ENCODE assay signal across 1 cellular context in the genomic region with DNA sequence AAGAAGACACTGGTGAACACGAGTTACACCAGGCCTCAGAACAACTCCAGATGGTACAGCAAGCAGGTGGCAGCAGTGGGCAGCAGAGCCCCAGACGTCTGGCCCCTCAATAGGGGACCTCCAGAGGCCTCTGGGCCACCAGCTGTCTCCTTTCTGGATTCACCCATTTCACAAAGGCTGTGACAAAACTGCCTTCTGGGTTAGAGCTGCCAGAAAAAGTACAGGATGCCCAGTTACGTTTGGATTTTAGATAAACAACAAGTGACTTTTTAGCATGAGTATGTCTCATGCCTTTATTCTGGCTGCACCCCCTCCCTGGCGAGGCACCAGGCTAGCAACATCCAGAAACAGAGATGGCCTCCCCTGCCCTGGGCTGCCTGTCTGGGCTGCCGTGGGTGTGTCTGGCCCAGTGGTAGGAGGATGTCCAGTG.
TF ChIP-seq lines count a peak whose summit lies in the region.

No MANE protein-coding gene starts in this region.

TF ChIP-seq in GM23338, 12 proteins besides CTCF, POLR2A, EP300 and RAD21 (continued from another document):
- TF ChIP-seq, protein P1, sequence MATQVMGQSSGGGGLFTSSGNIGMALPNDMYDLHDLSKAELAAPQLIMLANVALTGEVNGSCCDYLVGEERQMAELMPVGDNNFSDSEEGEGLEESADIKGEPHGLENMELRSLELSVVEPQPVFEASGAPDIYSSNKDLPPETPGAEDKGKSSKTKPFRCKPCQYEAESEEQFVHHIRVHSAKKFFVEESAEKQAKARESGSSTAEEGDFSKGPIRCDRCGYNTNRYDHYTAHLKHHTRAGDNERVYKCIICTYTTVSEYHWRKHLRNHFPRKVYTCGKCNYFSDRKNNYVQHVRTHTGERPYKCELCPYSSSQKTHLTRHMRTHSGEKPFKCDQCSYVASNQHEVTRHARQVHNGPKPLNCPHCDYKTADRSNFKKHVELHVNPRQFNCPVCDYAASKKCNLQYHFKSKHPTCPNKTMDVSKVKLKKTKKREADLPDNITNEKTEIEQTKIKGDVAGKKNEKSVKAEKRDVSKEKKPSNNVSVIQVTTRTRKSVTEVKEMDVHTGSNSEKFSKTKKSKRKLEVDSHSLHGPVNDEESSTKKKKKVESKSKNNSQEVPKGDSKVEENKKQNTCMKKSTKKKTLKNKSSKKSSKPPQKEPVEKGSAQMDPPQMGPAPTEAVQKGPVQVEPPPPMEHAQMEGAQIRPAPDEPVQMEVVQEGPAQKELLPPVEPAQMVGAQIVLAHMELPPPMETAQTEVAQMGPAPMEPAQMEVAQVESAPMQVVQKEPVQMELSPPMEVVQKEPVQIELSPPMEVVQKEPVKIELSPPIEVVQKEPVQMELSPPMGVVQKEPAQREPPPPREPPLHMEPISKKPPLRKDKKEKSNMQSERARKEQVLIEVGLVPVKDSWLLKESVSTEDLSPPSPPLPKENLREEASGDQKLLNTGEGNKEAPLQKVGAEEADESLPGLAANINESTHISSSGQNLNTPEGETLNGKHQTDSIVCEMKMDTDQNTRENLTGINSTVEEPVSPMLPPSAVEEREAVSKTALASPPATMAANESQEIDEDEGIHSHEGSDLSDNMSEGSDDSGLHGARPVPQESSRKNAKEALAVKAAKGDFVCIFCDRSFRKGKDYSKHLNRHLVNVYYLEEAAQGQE (IDR thresholded peaks at IDR 0.05; ENCODE audit: unreplicated experiment), result no peak
- TF ChIP-seq CREB1 (CRISPR knock-in tag; IDR thresholded peaks at IDR 0.05; ENCODE audit: low read depth) (no peak), ZNF114 (CRISPR knock-in tag; IDR thresholded peaks at IDR 0.05) (no peak), ETS1 (IDR thresholded peaks at IDR 0.05) (no peak), POLR2AphosphoS5 (IDR thresholded peaks at IDR 0.05; ENCODE audit: low read depth) (no peak)
